ENCODE assay signal across 8 cellular contexts in the genomic region with DNA sequence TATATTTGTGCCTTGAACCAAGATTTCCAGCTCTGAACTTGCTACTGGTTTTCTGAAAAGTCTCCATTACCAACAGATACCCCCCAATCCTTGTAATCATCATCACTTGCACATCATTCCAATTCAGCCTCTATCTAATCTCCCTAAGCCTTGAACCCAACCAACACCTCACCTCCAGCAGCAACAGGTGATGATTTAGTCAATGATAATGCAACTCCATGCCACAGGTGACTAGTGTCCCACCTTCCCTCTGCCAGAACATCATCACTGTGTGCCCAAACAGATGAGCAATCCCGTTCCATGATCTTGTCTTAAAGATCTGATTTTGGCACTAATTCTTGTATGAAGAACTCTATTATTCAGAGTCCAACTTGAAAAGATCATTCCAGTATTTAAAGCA.
"Had no signal": no experiment of that assay in that cellular context is flagged by ENCODE, and none has a peak within 500 bp of the region (broad histone marks: within the 10 kb centered on the region; RNA-seq: fewer than 3 reads in every experiment).

No MANE protein-coding gene starts in this region.

- H3K4me3 Mint-ChIP-seq: IgD-negative memory B cell had no signal

- H3K27ac Mint-ChIP-seq: IgD-negative memory B cell had no signal

- H3K4me3 ChIP-seq: GM23248, HAP-1 had no signal

- H3K27ac ChIP-seq: GM23248, KMS-11 had no signal

- H3K36me3 ChIP-seq: HAP-1 had no signal

- H3K36me3 Mint-ChIP-seq: IgD-negative memory B cell had no signal

- H3K4me1 Mint-ChIP-seq: IgD-negative memory B cell had no signal

- H3K9me3 Mint-ChIP-seq: IgD-negative memory B cell had no signal

- H3K4me1 ChIP-seq: HAP-1 had no signal

- H3K9me3 ChIP-seq: HAP-1 had no signal

- DNase-seq: GM23248, GOT3, H7, KBM-7 had no signal

- ATAC-seq: HCT116 had no signal
